ENCODE assay signal across 1 cellular context in the genomic region with DNA sequence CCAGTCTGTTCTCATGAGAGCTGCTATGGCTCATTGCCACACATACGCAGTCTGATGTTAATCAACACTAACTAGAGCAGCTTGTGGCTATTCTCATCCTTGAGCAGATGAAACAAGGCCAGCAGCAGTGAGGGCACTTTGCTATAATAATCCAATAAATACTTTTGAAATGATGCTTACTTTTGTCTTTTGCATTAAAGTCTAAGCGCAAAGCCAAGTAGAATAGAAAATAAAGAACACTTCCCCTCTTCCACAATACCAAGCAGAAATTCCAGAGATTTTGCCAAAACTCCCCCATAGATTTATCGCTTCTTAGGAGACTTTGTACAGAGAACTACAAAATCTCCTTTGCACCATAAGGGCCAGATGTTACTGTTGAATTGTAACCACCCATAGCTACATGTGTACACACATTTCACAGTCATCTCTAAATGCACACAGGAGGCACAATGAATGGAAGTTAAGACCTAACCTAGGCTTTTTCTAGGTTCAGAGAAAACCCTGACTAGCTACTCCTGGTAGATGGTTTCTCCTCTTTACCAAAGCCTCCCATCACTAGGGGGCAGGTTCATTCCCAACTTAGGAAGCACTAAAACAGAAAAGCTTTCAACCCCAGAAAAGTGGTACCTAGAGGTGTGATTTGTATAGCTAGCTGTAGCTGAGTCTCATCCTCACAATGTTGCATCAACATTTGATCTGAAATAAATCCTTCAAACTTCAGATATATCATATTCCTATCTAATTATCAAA.
TF ChIP-seq lines count a peak whose summit lies in the region.

No MANE protein-coding gene starts in this region.

TF ChIP-seq in HEK293T, 16 proteins besides CTCF, POLR2A, EP300 and RAD21 (continued from another document):
- TF ChIP-seq BHLHE40 (IDR thresholded peaks at IDR 0.05; ENCODE audit: borderline replicate concordance) (no peak), CTBP1 (IDR thresholded peaks at IDR 0.05; ENCODE audit: borderline replicate concordance) (no peak), FOXK2 (IDR thresholded peaks at IDR 0.05) (no peak), FOXM1 (IDR thresholded peaks at IDR 0.05; ENCODE audit: borderline replicate concordance) (no peak), SUZ12 (IDR thresholded peaks at IDR 0.05) (no peak), NFRKB (IDR thresholded peaks at IDR 0.05) (no peak), HDGF (IDR thresholded peaks at IDR 0.05; ENCODE audit: borderline replicate concordance) (no peak), TARDBP (IDR thresholded peaks at IDR 0.05) (no peak), ZNF384 (IDR thresholded peaks at IDR 0.05) (no peak), SP1 (IDR thresholded peaks at IDR 0.05) (no peak), LEF1 (IDR thresholded peaks at IDR 0.05; ENCODE audit: borderline replicate concordance) (no peak)
